Comparison of ENCODE assay signal across 25 cellular contexts in genomic region chr20:14643146-14643545, GRCh38.
"Had no signal": no experiment of that assay in that cellular context is flagged by ENCODE, and none has a peak within 500 bp of the region (broad histone marks: within the 10 kb centered on the region; RNA-seq: fewer than 3 reads in every experiment).

No MANE protein-coding gene starts in this region.

- DNase-seq: activated B cell treated with CpG ODN at 0.5 μM for 24 hours; activated CD4-positive, alpha-beta T cell treated with anti-CD3 and anti-CD28 coated beads for 48 hours; activated CD4-positive, alpha-beta T cell treated with anti-CD3 and anti-CD28 coated beads, Interleukin-2, amount 50 U/mL, for 1 hour; activated CD4-positive, alpha-beta T cell treated with anti-CD3 and anti-CD28 coated beads, Interleukin-2, amount 50 U/mL, for 48 hours; activated CD8-positive, alpha-beta memory T cell treated with anti-CD3 and anti-CD28 coated beads for 24 hours; activated CD8-positive, alpha-beta T cell treated with anti-CD3 and anti-CD28 coated beads for 36 hours; activated effector memory CD4-positive, alpha-beta T cell treated with Interleukin-2 at 50 U/mL for 16 hours; activated gamma-delta T cell treated with Interleukin-2 at 50 U/mL for 16 hours; activated naive CD4-positive, alpha-beta T cell treated with anti-CD3 and anti-CD28 coated beads, Interleukin-2, amount 50 U/mL, for 16 hours; activated naive CD4-positive, alpha-beta T cell treated with Interleukin-2 at 50 U/mL for 16 hours; activated T-cell treated with anti-CD3 and anti-CD28 coated beads, Interleukin-2, amount 50 U/mL, for 4 hours; amniotic stem cell; anterior cingulate cortex; brain microvascular endothelial cell; colonic mucosa; effector CD8-positive, alpha-beta T cell; esophagus squamous epithelium; foreskin melanocyte; heart right ventricle; T-helper 17 cell; T1000; WERI-Rb-1 had no signal

- ATAC-seq: activated CD4-positive, CD25-positive, alpha-beta regulatory T cell treated with anti-CD3 and anti-CD28 coated beads, Interleukin-2, amount 50 U/mL, for 24 hours; activated CD8-positive, alpha-beta T cell treated with anti-CD3 and anti-CD28 coated beads for 36 hours; activated T-cell treated with anti-CD3 and anti-CD28 coated beads, Interleukin-2, amount 50 U/mL, for 4 hours; activated T-helper 17 cell treated with anti-CD3 and anti-CD28 coated beads, Interleukin-2, amount 50 U/mL, for 72 hours; gastroesophageal sphincter; heart right ventricle; T-helper 17 cell had no signal
